ENCODE assay signal across 23 cellular contexts in genomic region chr20:4455301-4455701, GRCh38.
"Had no signal": no experiment of that assay in that cellular context is flagged by ENCODE, and none has a peak within 500 bp of the region (broad histone marks: within the 10 kb centered on the region; RNA-seq: fewer than 3 reads in every experiment).

No MANE protein-coding gene starts in this region.

- H3K4me1 ChIP-seq: adrenal gland, prostate gland, uterus had no signal

- H3K36me3 Mint-ChIP-seq: activated naive CD4-positive, alpha-beta T cell treated with anti-CD3 and anti-CD28 coated beads, Interleukin-2, amount 50 U/mL, for 24 hours had no signal

- H3K4me3 Mint-ChIP-seq: activated naive CD4-positive, alpha-beta T cell treated with anti-CD3 and anti-CD28 coated beads, Interleukin-2, amount 50 U/mL, for 24 hours; activated T-cell treated with anti-CD3 and anti-CD28 coated beads, Interleukin-2, amount 50 U/mL, for 72 hours; naive thymus-derived CD8-positive, alpha-beta T cell had no signal

- H3K27ac Mint-ChIP-seq: activated naive CD4-positive, alpha-beta T cell treated with anti-CD3 and anti-CD28 coated beads, Interleukin-2, amount 50 U/mL, for 24 hours; activated T-cell treated with anti-CD3 and anti-CD28 coated beads, Interleukin-2, amount 50 U/mL, for 72 hours; naive thymus-derived CD8-positive, alpha-beta T cell had no signal

- H3K27me3 ChIP-seq: adrenal gland, tibial artery, uterus had no signal

- H3K27me3 Mint-ChIP-seq: activated naive CD4-positive, alpha-beta T cell treated with anti-CD3 and anti-CD28 coated beads, Interleukin-2, amount 50 U/mL, for 24 hours had no signal

- H3K9me3 ChIP-seq: adrenal gland, prostate gland, tibial artery, uterus had no signal

- H3K27ac ChIP-seq: adrenal gland, left ventricle myocardium inferior, prostate gland, tibial artery, uterus had no signal

- ATAC-seq: activated T-cell treated with anti-CD3 and anti-CD28 coated beads, Interleukin-2, amount 50 U/mL, for 72 hours; naive thymus-derived CD8-positive, alpha-beta T cell; right cardiac atrium had no signal

- H3K36me3 ChIP-seq: adrenal gland, left ventricle myocardium inferior, prostate gland, tibial artery, uterus had no signal

- DNase-seq: activated CD4-positive, alpha-beta T cell treated with anti-CD3 and anti-CD28 coated beads, Interleukin-2, amount 50 U/mL, for 4 hours; activated CD4-positive, CD25-positive, alpha-beta regulatory T cell treated with anti-CD3 and anti-CD28 coated beads, Interleukin-2, amount 50 U/mL, for 72 hours; activated effector memory CD4-positive, alpha-beta T cell treated with anti-CD3 and anti-CD28 coated beads, Interleukin-2, amount 50 U/mL, for 16 hours; activated T-cell treated with anti-CD3 and anti-CD28 coated beads, Interleukin-2, amount 50 U/mL, for 72 hours; adrenal gland; effector CD4-positive, alpha-beta T cell; foreskin melanocyte; hypothalamus; kidney; left ventricle myocardium inferior; mesenchymal stem cell; naive thymus-derived CD8-positive, alpha-beta T cell; right cardiac atrium; stimulated activated CD4-positive, alpha-beta T cell treated with anti-CD3 and anti-CD28 coated beads, Interleukin-2, amount 100 ng/mL, for 24 hours; stimulated activated naive CD4-positive, alpha-beta T cell treated with Interleukin-2 at 50 U/mL for 16 hours; substantia nigra; T1000; tibial artery; uterus had no signal

- FAIRE-seq: astrocyte, endothelial cell of umbilical vein, kidney had no signal

- H3K9me3 Mint-ChIP-seq: activated naive CD4-positive, alpha-beta T cell treated with anti-CD3 and anti-CD28 coated beads, Interleukin-2, amount 50 U/mL, for 24 hours; activated T-cell treated with anti-CD3 and anti-CD28 coated beads, Interleukin-2, amount 50 U/mL, for 72 hours had no signal

- H3K4me1 Mint-ChIP-seq: activated naive CD4-positive, alpha-beta T cell treated with anti-CD3 and anti-CD28 coated beads, Interleukin-2, amount 50 U/mL, for 24 hours; naive thymus-derived CD8-positive, alpha-beta T cell had no signal

- H3K4me3 ChIP-seq: adrenal gland, left ventricle myocardium inferior, prostate gland, tibial artery, uterus had no signal
